In genomic region chr19:14517446-14517839, GRCh38 we compare ENCODE assay signal across 1 cellular context.
TF ChIP-seq lines count a peak whose summit lies in the region.

No MANE protein-coding gene starts in this region.

TF ChIP-seq in SK-N-SH, 30 proteins besides CTCF, POLR2A, EP300 and RAD21 (continued from another document):
- TF ChIP-seq ZBTB33 (IDR thresholded peaks at IDR 0.05; ENCODE audit: borderline replicate concordance, low read depth) (no peak), FOSL2 (IDR thresholded peaks at IDR 0.05; ENCODE audit: borderline replicate concordance, low read depth) (no peak), RFX5 (IDR thresholded peaks at IDR 0.05; ENCODE audit: low read length) (no peak), SIN3A (IDR thresholded peaks at IDR 0.05; ENCODE audit: borderline replicate concordance, low read depth, low read length) (no peak), TAF1 (IDR thresholded peaks at IDR 0.05; ENCODE audit: borderline replicate concordance, low read depth, low read length) (no peak), GATA2 (CRISPR knock-in tag; IDR thresholded peaks at IDR 0.05) (no peak), PBX3 (IDR thresholded peaks at IDR 0.05) (no peak), EZH2phosphoT487 (IDR thresholded peaks at IDR 0.05; ENCODE audit: borderline replicate concordance, low read depth) (no peak), CHD2 (IDR thresholded peaks at IDR 0.05; ENCODE audit: low read length, partially characterized antibody) (no peak), MAX (IDR thresholded peaks at IDR 0.05; ENCODE audit: low read depth) (no peak), MEF2A (IDR thresholded peaks at IDR 0.05; ENCODE audit: borderline replicate concordance, low read depth) (no peak), JUND (IDR thresholded peaks at IDR 0.05) (no peak), FOXM1 (IDR thresholded peaks at IDR 0.05; ENCODE audit: low read depth) (no peak)
